ENCODE assay signal across 21 cellular contexts in genomic region chr7:120960714-120961113, GRCh38. TPM values are rescaled to one million over a fixed set of nuclear protein-coding genes. Genes with fewer than 3 reads are reported as not detected.
A peak's percentile ranks its signal among the peaks of the same experiment; 100 is the strongest.
DNase-seq lines count a peak whose midpoint lies in the region; ATAC-seq, FAIRE-seq and TF ChIP-seq lines count a peak whose summit lies in the region.
"Had no signal": no experiment of that assay in that cellular context is flagged by ENCODE, and none has a peak within 500 bp of the region (broad histone marks: within the 10 kb centered on the region; RNA-seq: fewer than 3 reads in every experiment).

No MANE protein-coding gene starts in this region.

- POLR2A ChIA-PET in endothelial cell of umbilical vein (lab: Charles Lee) = no interaction called here
- POLR2A ChIA-PET in CD4-positive, alpha-beta T cell (lab: Charles Lee) = interaction anchor here (0.8 to 2.6 kb wide), 2 partner anchors 9 to 10 kb away, joined by 5 to 10 read pairs; partner anchors contain the start of gene ING3

- no peak for DNase-seq in activated T-cell treated with anti-CD3 and anti-CD28 coated beads, Interleukin-2, amount 50 U/mL, for 72 hours
- no peak for DNase-seq in activated T-cell treated with anti-CD3 and anti-CD28 coated beads, Interleukin-2, amount 50 U/mL, for 24 hours
- DNase-seq in Karpas-422 (no peak), endothelial cell of umbilical vein (ENCODE audit: low read depth, low spot score) (no peak), adrenal gland (no peak), NCI-H748 treated with DMSO at 0.1 percent for 48 hours (lab: John Stamatoyannopoulos, UW) (no peak), hippocampal formation (lab: John Stamatoyannopoulos, UW) (no peak)
- no peak for DNase-seq in CD4-positive, alpha-beta T cell
- DNase-seq: ACHN; AML-193; C1 segment of cervical spinal cord; Caco-2; CD8-positive, alpha-beta T cell; DMS153; DND-41; GOT3 had no signal

- H4K20me1 ChIP-seq in Karpas-422 (ENCODE audit: insufficient read depth, low read depth, low read length) (no peaks in the 10 kb centered on the region), endothelial cell of umbilical vein (replicated peaks; ENCODE audit: control insufficient read depth, extremely low read depth, insufficient read depth, low read length) (no peaks in the 10 kb centered on the region)

- H3K4me3 Mint-ChIP-seq in activated T-cell treated with anti-CD3 and anti-CD28 coated beads, Interleukin-2, amount 50 U/mL, for 72 hours = no peak overlapping the region
- no peak overlapping the region for H3K4me3 Mint-ChIP-seq in activated T-cell treated with anti-CD3 and anti-CD28 coated beads, Interleukin-2, amount 50 U/mL, for 24 hours
- no peak overlapping the region for H3K4me3 Mint-ChIP-seq in CD4-positive, alpha-beta T cell
- H3K4me3 Mint-ChIP-seq: CD8-positive, alpha-beta T cell had no signal

- H3K9me2 ChIP-seq in Karpas-422 (replicated peaks; ENCODE audit: insufficient read depth, low read length) = no peaks in the 10 kb centered on the region

- dilution Hi-C loops in endothelial cell of umbilical vein (cut with MboI; ENCODE audit: extremely low pct_ligation_motif_present, low sequenced_read_pairs) = no loop called here

- no peaks in the 10 kb centered on the region for H3K9me3 Mint-ChIP-seq in activated T-cell treated with anti-CD3 and anti-CD28 coated beads, Interleukin-2, amount 50 U/mL, for 72 hours
- H3K9me3 Mint-ChIP-seq in activated T-cell treated with anti-CD3 and anti-CD28 coated beads, Interleukin-2, amount 50 U/mL, for 24 hours = no peaks in the 10 kb centered on the region
- H3K9me3 Mint-ChIP-seq in CD4-positive, alpha-beta T cell = no peaks in the 10 kb centered on the region
- H3K9me3 Mint-ChIP-seq: CD8-positive, alpha-beta T cell had no signal

- H3K27me3 Mint-ChIP-seq in activated T-cell treated with anti-CD3 and anti-CD28 coated beads, Interleukin-2, amount 50 U/mL, for 72 hours (ENCODE audit: low read depth) = no peaks in the 10 kb centered on the region
- no peaks in the 10 kb centered on the region for H3K27me3 Mint-ChIP-seq in activated T-cell treated with anti-CD3 and anti-CD28 coated beads, Interleukin-2, amount 50 U/mL, for 24 hours
- no peaks in the 10 kb centered on the region for H3K27me3 Mint-ChIP-seq in CD4-positive, alpha-beta T cell

- no TSS peak for BruUV-seq in endothelial cell of umbilical vein (replicated peaks; lab: Mats Ljungman, UMichigan)

- ATAC-seq in activated T-cell treated with anti-CD3 and anti-CD28 coated beads, Interleukin-2, amount 50 U/mL, for 72 hours (replicated peaks in 1 of 2) = no peak
- no peak for ATAC-seq in CD4-positive, alpha-beta T cell (ENCODE audit: poor library complexity)
- ATAC-seq: CD8-positive, alpha-beta T cell had no signal

- H3K9me1 ChIP-seq in endothelial cell of umbilical vein (replicated peaks; ENCODE audit: control insufficient read depth, extremely low read depth, insufficient read depth, low read length) = no peaks in the 10 kb centered on the region

- H3K9me3 ChIP-seq in Karpas-422 (ENCODE audit: low read length) = no peaks in the 10 kb centered on the region
- H3K9me3 ChIP-seq in endothelial cell of umbilical vein (replicated peaks; ENCODE audit: control insufficient read depth, insufficient read depth, low read length) = no peaks in the 10 kb centered on the region
- no peaks in the 10 kb centered on the region for H3K9me3 ChIP-seq in adrenal gland (replicated peaks in 1 of 3)
- H3K9me3 ChIP-seq in CD4-positive, alpha-beta T cell (ENCODE audit: control insufficient read depth, low read length) = no peaks in the 10 kb centered on the region
- H3K9me3 ChIP-seq: Caco-2, HAP-1 had no signal

- H3K79me2 ChIP-seq in Karpas-422 (ENCODE audit: low read length) = peaks cover 24% of the 10 kb centered on the region
- H3K79me2 ChIP-seq in endothelial cell of umbilical vein (ENCODE audit: control insufficient read depth, insufficient read depth, low read length) = peaks cover 7% of the 10 kb centered on the region

- TF ChIP-seq CTCF in endothelial cell of umbilical vein (IDR thresholded peaks at IDR 0.05; ENCODE audit: extremely low read depth in 1 of 2, insufficient read depth in 1 of 2, low read depth in 1 of 2, low read length in 2 of 2) (no peak), adrenal gland (IDR thresholded peaks at IDR 0.05) (no peak)
- no peak for TF ChIP-seq CTCF in CD4-positive, alpha-beta T cell (IDR thresholded peaks at IDR 0.05)

- H3K4me1 ChIP-seq in Karpas-422 (ENCODE audit: low read length) (peaks cover 13% of the 10 kb centered on the region), endothelial cell of umbilical vein (ENCODE audit: control insufficient read depth, extremely low read depth, insufficient read depth, low read length) (peaks cover 12% of the 10 kb centered on the region), adrenal gland (replicated peaks in 1 of 2) (peaks cover 0 to 11% of the 10 kb centered on the region in 2 donors)
- H3K4me1 ChIP-seq: Caco-2 had no signal

- H3K4me2 ChIP-seq in Karpas-422 (ENCODE audit: low read depth, low read length, poor library complexity, severe bottlenecking) = no peak overlapping the region
- peak overlapping the region; percentile 68 for H3K4me2 ChIP-seq in endothelial cell of umbilical vein (ENCODE audit: insufficient read depth, low read length)

- peaks cover 25% of the 10 kb centered on the region for H3K4me1 Mint-ChIP-seq in activated T-cell treated with anti-CD3 and anti-CD28 coated beads, Interleukin-2, amount 50 U/mL, for 72 hours (ENCODE audit: low read depth)
- H3K4me1 Mint-ChIP-seq in activated T-cell treated with anti-CD3 and anti-CD28 coated beads, Interleukin-2, amount 50 U/mL, for 24 hours (ENCODE audit: low read depth) = peaks cover 30% of the 10 kb centered on the region
- H3K4me1 Mint-ChIP-seq in CD4-positive, alpha-beta T cell (ENCODE audit: low read depth) = peaks cover 30% of the 10 kb centered on the region

- no peak overlapping the region for H2AFZ ChIP-seq in Karpas-422 (ENCODE audit: low read length)
- no peak overlapping the region for H2AFZ ChIP-seq in endothelial cell of umbilical vein (ENCODE audit: low read depth, low read length)

- peaks cover 15 to 26% of the 10 kb centered on the region in 2 donors for H3K36me3 Mint-ChIP-seq in activated T-cell treated with anti-CD3 and anti-CD28 coated beads, Interleukin-2, amount 50 U/mL, for 72 hours (ENCODE audit: insufficient read depth in 2 of 2)
- H3K36me3 Mint-ChIP-seq in activated T-cell treated with anti-CD3 and anti-CD28 coated beads, Interleukin-2, amount 50 U/mL, for 24 hours (ENCODE audit: low read depth) = peaks cover 73% of the 10 kb centered on the region
- peaks cover 76% of the 10 kb centered on the region for H3K36me3 Mint-ChIP-seq in CD4-positive, alpha-beta T cell (ENCODE audit: low read depth)

- H3K36me3 ChIP-seq in Karpas-422 (ENCODE audit: insufficient read depth, low read length) = peaks cover 20% of the 10 kb centered on the region; the same call in 1 of the 2 replicates
- H3K36me3 ChIP-seq in endothelial cell of umbilical vein (ENCODE audit: control insufficient read depth in 2 of 2, extremely low read depth in 1 of 2, insufficient read depth in 2 of 2, low read length in 2 of 2) = peaks cover 2 to 16% of the 10 kb centered on the region in 2 experiments
- peaks cover 0 to 27% of the 10 kb centered on the region in 2 donors for H3K36me3 ChIP-seq in adrenal gland (replicated peaks in 1 of 2)

- no peak for FAIRE-seq in endothelial cell of umbilical vein (lab: Jason Lieb, UNC)
- FAIRE-seq: G401.6, GM12892, H54 had no signal

- CTCF ChIA-PET in endothelial cell of umbilical vein (lab: Charles Lee) = interaction anchor here (0.6 to 1.6 kb wide), 4 partner anchors 9 to 148 kb away, joined by 3 read pairs; partner anchors contain the start of gene ING3
- CTCF ChIA-PET in CD4-positive, alpha-beta T cell (lab: Charles Lee) = no interaction called here

- H3K27ac ChIP-seq in Karpas-422 (ENCODE audit: low read length) (peak overlapping the region; percentile 42; the same call in 1 of the 2 replicates), endothelial cell of umbilical vein (ENCODE audit: insufficient read depth, low read depth, low read length) (no peak overlapping the region), adrenal gland (no peak overlapping the region)
- H3K27ac ChIP-seq in CD4-positive, alpha-beta T cell (ENCODE audit: low read depth, low read length) = no peak overlapping the region
- H3K27ac ChIP-seq: 22Rv1 had no signal

- 87 to 95% (median 91%) methylated on average over 1 of the region's 1 CpG for WGBS in adrenal gland, 4 donors

- no peak overlapping the region for H3K4me3 ChIP-seq in Karpas-422 (ENCODE audit: low read length)
- H3K4me3 ChIP-seq in endothelial cell of umbilical vein (replicated peaks in 1 of 3; ENCODE audit: insufficient read depth in 1 of 3, low read depth in 1 of 3, low read length in 3 of 3) = no peak overlapping the region
- H3K4me3 ChIP-seq in adrenal gland = no peak overlapping the region
- H3K4me3 ChIP-seq: HAP-1 had no signal

- peak overlapping the region; percentile 30 for H3K27ac Mint-ChIP-seq in activated T-cell treated with anti-CD3 and anti-CD28 coated beads, Interleukin-2, amount 50 U/mL, for 72 hours
- H3K27ac Mint-ChIP-seq in activated T-cell treated with anti-CD3 and anti-CD28 coated beads, Interleukin-2, amount 50 U/mL, for 24 hours = no peak overlapping the region
- H3K27ac Mint-ChIP-seq in CD4-positive, alpha-beta T cell = no peak overlapping the region

- no peaks in the 10 kb centered on the region for H3K27me3 ChIP-seq in Karpas-422 (ENCODE audit: low read length)
- H3K27me3 ChIP-seq in endothelial cell of umbilical vein (ENCODE audit: control insufficient read depth in 2 of 2, insufficient read depth in 2 of 2, low read length in 2 of 2) = no peaks in the 10 kb centered on the region
- H3K27me3 ChIP-seq in adrenal gland = no peaks in the 10 kb centered on the region
- H3K27me3 ChIP-seq in CD4-positive, alpha-beta T cell (ENCODE audit: control insufficient read depth, insufficient read depth, low read length) = no peaks in the 10 kb centered on the region

- H3K9ac ChIP-seq in Karpas-422 (ENCODE audit: low read length) = no peak overlapping the region
- no peak overlapping the region for H3K9ac ChIP-seq in endothelial cell of umbilical vein (replicated peaks; ENCODE audit: extremely low read depth, insufficient read depth, low read length)

- TF ChIP-seq POLR2A in endothelial cell of umbilical vein (IDR thresholded peaks at IDR 0.05; ENCODE audit: low read depth, low read length) (no peak), adrenal gland (IDR thresholded peaks at IDR 0.05) (no peak)

- intact Hi-C loops in endothelial cell of umbilical vein (cut with micrococcal nuclease) (no loop called here), adrenal gland (cut with DNase I) (no loop called here)
- intact Hi-C loops in CD4-positive, alpha-beta T cell (cut with DNase I, micrococcal nuclease) = no loop called here

RNA-seq across cellular contexts. Expression of gene ING3, which starts 10.1 kb away (rescaled TPM):
- 10 to 100 TPM; 40.3 to 45.1 TPM for total RNA-seq in activated T-cell treated with anti-CD3 and anti-CD28 coated beads, Interleukin-2, amount 50 U/mL, for 72 hours
- 8.7 and 20.2 TPM in 2 replicates for total RNA-seq in Karpas-422 (2014; rRNA removed; shearing (Covaris generic); ENCODE audit: low replicate concordance)
- total RNA-seq in endothelial cell of umbilical vein (19.4 and 19.6 TPM in 2 replicates), adrenal gland (10 to 100 TPM in 7 of 8 donors, 1 to 10 TPM in 1; 9.1 to 23.4 (median 14.4) TPM)
- polyA plus RNA-seq in endothelial cell of umbilical vein (4.6 and 8.7 TPM in 2 replicates), adrenal gland (10 to 100 TPM in 2 of 3 donors, 1 to 10 TPM in 1; 5.5 to 19.0 (median 10.3) TPM)
- 11.4 and 11.9 TPM in 2 replicates for polyA plus RNA-seq in endothelial cell of umbilical vein (2011; cell fraction: cytosol; rRNA removed)
- polyA plus RNA-seq in endothelial cell of umbilical vein (2011; cell fraction: nucleus; rRNA removed) = 22.2 and 39.3 TPM in 2 replicates
- polyA plus RNA-seq in endothelial cell of umbilical vein (2012) = 13.2 and 17.1 TPM in 2 replicates
- 6.8 and 13.3 TPM in 2 replicates for polyA minus RNA-seq in endothelial cell of umbilical vein
- polyA minus RNA-seq in endothelial cell of umbilical vein (2011; cell fraction: cytosol; rRNA and poly(A)+ RNA removed) = 7.0 TPM
- 24.9 and 41.1 TPM in 2 replicates for polyA minus RNA-seq in endothelial cell of umbilical vein (2011; cell fraction: nucleus; rRNA and poly(A)+ RNA removed)
- total RNA-seq in CD4-positive, alpha-beta T cell = 10 to 100 TPM; 37.9 to 39.3 TPM

RNA-seq across cellular contexts. Expression of gene CPED1, which starts 27.8 kb away (rescaled TPM):
- total RNA-seq in activated T-cell treated with anti-CD3 and anti-CD28 coated beads, Interleukin-2, amount 50 U/mL, for 72 hours = not detected
- 0.04 and 1.2 TPM in 2 replicates for total RNA-seq in Karpas-422 (2014; rRNA removed; shearing (Covaris generic); ENCODE audit: low replicate concordance)
- total RNA-seq in endothelial cell of umbilical vein (0.22 and 0.32 TPM in 2 replicates), adrenal gland (10 to 100 TPM; 17.9 to 72.2 (median 49.9) TPM)
- polyA plus RNA-seq in endothelial cell of umbilical vein (0.19 and 3.0 TPM in 2 replicates), adrenal gland (10 to 100 TPM in 1 of 3 donors, 1 to 10 TPM in 2; 5.2 to 13.9 (median 6.4) TPM)
- 0.20 and 0.22 TPM in 2 replicates for polyA plus RNA-seq in endothelial cell of umbilical vein (2011; cell fraction: cytosol; rRNA removed)
- 0.58 and 2.6 TPM in 2 replicates for polyA plus RNA-seq in endothelial cell of umbilical vein (2011; cell fraction: nucleus; rRNA removed)
- polyA plus RNA-seq in endothelial cell of umbilical vein (2012) = 0.10 and 0.46 TPM in 2 replicates
- 2.3 and 3.1 TPM in 2 replicates for polyA minus RNA-seq in endothelial cell of umbilical vein
- polyA minus RNA-seq in endothelial cell of umbilical vein (2011; cell fraction: cytosol; rRNA and poly(A)+ RNA removed) = 1.0 TPM
- polyA minus RNA-seq in endothelial cell of umbilical vein (2011; cell fraction: nucleus; rRNA and poly(A)+ RNA removed) = 1.2 and 1.6 TPM in 2 replicates
- total RNA-seq in CD4-positive, alpha-beta T cell = under 1 TPM; 0.08 to 0.19 TPM
- total RNA-seq: CD8-positive, alpha-beta T cell had no signal
